1 cellular context compared by ENCODE assay signal in genomic region chr13:35957996-35958395, GRCh38.
TF ChIP-seq lines count a peak whose summit lies in the region.

No MANE protein-coding gene starts in this region.

TF ChIP-seq in GM12878, 131 proteins besides CTCF, POLR2A, EP300 and RAD21 (continued from another document):
- TF ChIP-seq, protein P1, sequence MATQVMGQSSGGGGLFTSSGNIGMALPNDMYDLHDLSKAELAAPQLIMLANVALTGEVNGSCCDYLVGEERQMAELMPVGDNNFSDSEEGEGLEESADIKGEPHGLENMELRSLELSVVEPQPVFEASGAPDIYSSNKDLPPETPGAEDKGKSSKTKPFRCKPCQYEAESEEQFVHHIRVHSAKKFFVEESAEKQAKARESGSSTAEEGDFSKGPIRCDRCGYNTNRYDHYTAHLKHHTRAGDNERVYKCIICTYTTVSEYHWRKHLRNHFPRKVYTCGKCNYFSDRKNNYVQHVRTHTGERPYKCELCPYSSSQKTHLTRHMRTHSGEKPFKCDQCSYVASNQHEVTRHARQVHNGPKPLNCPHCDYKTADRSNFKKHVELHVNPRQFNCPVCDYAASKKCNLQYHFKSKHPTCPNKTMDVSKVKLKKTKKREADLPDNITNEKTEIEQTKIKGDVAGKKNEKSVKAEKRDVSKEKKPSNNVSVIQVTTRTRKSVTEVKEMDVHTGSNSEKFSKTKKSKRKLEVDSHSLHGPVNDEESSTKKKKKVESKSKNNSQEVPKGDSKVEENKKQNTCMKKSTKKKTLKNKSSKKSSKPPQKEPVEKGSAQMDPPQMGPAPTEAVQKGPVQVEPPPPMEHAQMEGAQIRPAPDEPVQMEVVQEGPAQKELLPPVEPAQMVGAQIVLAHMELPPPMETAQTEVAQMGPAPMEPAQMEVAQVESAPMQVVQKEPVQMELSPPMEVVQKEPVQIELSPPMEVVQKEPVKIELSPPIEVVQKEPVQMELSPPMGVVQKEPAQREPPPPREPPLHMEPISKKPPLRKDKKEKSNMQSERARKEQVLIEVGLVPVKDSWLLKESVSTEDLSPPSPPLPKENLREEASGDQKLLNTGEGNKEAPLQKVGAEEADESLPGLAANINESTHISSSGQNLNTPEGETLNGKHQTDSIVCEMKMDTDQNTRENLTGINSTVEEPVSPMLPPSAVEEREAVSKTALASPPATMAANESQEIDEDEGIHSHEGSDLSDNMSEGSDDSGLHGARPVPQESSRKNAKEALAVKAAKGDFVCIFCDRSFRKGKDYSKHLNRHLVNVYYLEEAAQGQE (IDR thresholded peaks at IDR 0.05; ENCODE audit: low read depth, low read length): no peak
- TF ChIP-seq MEF2A (IDR thresholded peaks at IDR 0.05; ENCODE audit: insufficient read depth, low read depth, low read length): no peak
- TF ChIP-seq, protein P2, sequence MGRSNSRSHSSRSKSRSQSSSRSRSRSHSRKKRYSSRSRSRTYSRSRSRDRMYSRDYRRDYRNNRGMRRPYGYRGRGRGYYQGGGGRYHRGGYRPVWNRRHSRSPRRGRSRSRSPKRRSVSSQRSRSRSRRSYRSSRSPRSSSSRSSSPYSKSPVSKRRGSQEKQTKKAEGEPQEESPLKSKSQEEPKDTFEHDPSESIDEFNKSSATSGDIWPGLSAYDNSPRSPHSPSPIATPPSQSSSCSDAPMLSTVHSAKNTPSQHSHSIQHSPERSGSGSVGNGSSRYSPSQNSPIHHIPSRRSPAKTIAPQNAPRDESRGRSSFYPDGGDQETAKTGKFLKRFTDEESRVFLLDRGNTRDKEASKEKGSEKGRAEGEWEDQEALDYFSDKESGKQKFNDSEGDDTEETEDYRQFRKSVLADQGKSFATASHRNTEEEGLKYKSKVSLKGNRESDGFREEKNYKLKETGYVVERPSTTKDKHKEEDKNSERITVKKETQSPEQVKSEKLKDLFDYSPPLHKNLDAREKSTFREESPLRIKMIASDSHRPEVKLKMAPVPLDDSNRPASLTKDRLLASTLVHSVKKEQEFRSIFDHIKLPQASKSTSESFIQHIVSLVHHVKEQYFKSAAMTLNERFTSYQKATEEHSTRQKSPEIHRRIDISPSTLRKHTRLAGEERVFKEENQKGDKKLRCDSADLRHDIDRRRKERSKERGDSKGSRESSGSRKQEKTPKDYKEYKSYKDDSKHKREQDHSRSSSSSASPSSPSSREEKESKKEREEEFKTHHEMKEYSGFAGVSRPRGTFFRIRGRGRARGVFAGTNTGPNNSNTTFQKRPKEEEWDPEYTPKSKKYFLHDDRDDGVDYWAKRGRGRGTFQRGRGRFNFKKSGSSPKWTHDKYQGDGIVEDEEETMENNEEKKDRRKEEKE (IDR thresholded peaks at IDR 0.05): no peak
- TF ChIP-seq NR2C1 (IDR thresholded peaks at IDR 0.05): no peak
- no peak for TF ChIP-seq POU2F2 (IDR thresholded peaks at IDR 0.05; ENCODE audit: borderline replicate concordance, low read depth, low read length)
- no peak for TF ChIP-seq ZBTB40 (IDR thresholded peaks at IDR 0.05; ENCODE audit: borderline replicate concordance)
- no peak for TF ChIP-seq JUND (IDR thresholded peaks at IDR 0.05; ENCODE audit: low read depth, low read length)
- no peak for TF ChIP-seq GABPA (IDR thresholded peaks at IDR 0.05; ENCODE audit: low read depth)
- TF ChIP-seq, protein P3, sequence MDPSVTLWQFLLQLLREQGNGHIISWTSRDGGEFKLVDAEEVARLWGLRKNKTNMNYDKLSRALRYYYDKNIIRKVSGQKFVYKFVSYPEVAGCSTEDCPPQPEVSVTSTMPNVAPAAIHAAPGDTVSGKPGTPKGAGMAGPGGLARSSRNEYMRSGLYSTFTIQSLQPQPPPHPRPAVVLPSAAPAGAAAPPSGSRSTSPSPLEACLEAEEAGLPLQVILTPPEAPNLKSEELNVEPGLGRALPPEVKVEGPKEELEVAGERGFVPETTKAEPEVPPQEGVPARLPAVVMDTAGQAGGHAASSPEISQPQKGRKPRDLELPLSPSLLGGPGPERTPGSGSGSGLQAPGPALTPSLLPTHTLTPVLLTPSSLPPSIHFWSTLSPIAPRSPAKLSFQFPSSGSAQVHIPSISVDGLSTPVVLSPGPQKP (IDR thresholded peaks at IDR 0.05; ENCODE audit: low read depth, low read length): no peak
- no peak for TF ChIP-seq NBN (IDR thresholded peaks at IDR 0.05)
- TF ChIP-seq, protein P4, sequence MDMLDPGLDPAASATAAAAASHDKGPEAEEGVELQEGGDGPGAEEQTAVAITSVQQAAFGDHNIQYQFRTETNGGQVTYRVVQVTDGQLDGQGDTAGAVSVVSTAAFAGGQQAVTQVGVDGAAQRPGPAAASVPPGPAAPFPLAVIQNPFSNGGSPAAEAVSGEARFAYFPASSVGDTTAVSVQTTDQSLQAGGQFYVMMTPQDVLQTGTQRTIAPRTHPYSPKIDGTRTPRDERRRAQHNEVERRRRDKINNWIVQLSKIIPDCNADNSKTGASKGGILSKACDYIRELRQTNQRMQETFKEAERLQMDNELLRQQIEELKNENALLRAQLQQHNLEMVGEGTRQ (IDR thresholded peaks at IDR 0.05; ENCODE audit: borderline replicate concordance, low read depth, low read length): no peak
- TF ChIP-seq CBX3 (IDR thresholded peaks at IDR 0.05; ENCODE audit: borderline replicate concordance, low read depth): no peak
- no peak for TF ChIP-seq IKZF1 (conservative IDR thresholded peaks at IDR 0.05)
